In genomic region chr15:52021128-52021671, GRCh38 we compare ENCODE assay signal across 8 cellular contexts. TPM values are rescaled to one million over a fixed set of nuclear protein-coding genes. Genes with fewer than 3 reads are reported as not detected.
DNase-seq lines count a peak whose midpoint lies in the region; ATAC-seq and TF ChIP-seq lines count a peak whose summit lies in the region.

No MANE protein-coding gene starts in this region.

- ATAC-seq in GM23338 (no peak), Panc1 (no peak), upper lobe of left lung (ENCODE audit: low FRiP score in 2 of 2) (peak in 1 of 2 donors; percentile 60)

- H3F3A ChIP-seq in GM23338 (replicated peaks; ENCODE audit: low read depth) = no peaks in the 10 kb centered on the region

- TSS peak; percentile 89 for BruUV-seq in Panc1 (replicated peaks; lab: Mats Ljungman, UMichigan)

- H4K8ac ChIP-seq in trophoblast cell (ENCODE audit: low read depth, low read length) = no peak overlapping the region

- no peak overlapping the region for H2BK5ac ChIP-seq in trophoblast cell (ENCODE audit: low read depth, low read length, poor library complexity)

- no peak overlapping the region for H2AK5ac ChIP-seq in trophoblast cell (ENCODE audit: low read length)

- no CpG with 5 or more reads among the region's 4 CpGs for WGBS in trophoblast cell (ENCODE audit: extremely low coverage, insufficient coverage, insufficient read length)
- 1% methylated on average over 4 of the region's 4 CpGs for WGBS in upper lobe of left lung, 2 donors

- H3K4me2 ChIP-seq in GM23338 (peak overlapping the region; percentile 82), trophoblast cell (ENCODE audit: low read length) (peak overlapping the region; percentile 43)

- H3K4me1 ChIP-seq in GM23338 (ENCODE audit: insufficient read depth) (peaks cover 33% of the 10 kb centered on the region), Panc1 (ENCODE audit: control insufficient read depth, insufficient read depth, low read length) (peaks cover 10% of the 10 kb centered on the region; the same call in 1 of the 2 replicates), trophoblast cell (ENCODE audit: control insufficient read depth in 1 of 2, insufficient read depth in 2 of 2, low read length in 2 of 2) (peaks cover 4 to 5% of the 10 kb centered on the region in 2 experiments), upper lobe of left lung (peaks cover 22 to 39% (median 25%) of the 10 kb centered on the region in 4 donors)

- intact Hi-C loops in Panc1 (cut with micrococcal nuclease; ENCODE audit: unreplicated experiment) = no loop called here
- intact Hi-C loops in activated T-helper 1 cell treated with anti-CD3 and anti-CD28 coated beads, Interleukin-12 subunit alpha, Interleukin-12 subunit beta, Interleukin-2, Interleukin-4 antibody, amounts not matched to agents 30 ng/mL and 10 ng/mL and 1 ng/mL, durations not matched to agents 14 hours and 24 hours and 36 hours (cut with micrococcal nuclease) = loop anchor here (1.0 to 5.0 kb wide), 6 partner anchors 8 to 538 kb away; no protein-coding TSS in a partner anchor

- H3K18ac ChIP-seq in trophoblast cell (ENCODE audit: low read length) = no peak overlapping the region

- POLR2A ChIA-PET in Panc1 (lab: Charles Lee) = interaction anchor here (0.7 kb wide), 1 partner anchor 38 kb away, joined by 6 read pairs; no protein-coding TSS in a partner anchor

- H3K9me3 Mint-ChIP-seq in GM23338 = peaks cover 6% of the 10 kb centered on the region; the same call in 2 of the 3 replicates
- H3K9me3 Mint-ChIP-seq in activated T-helper 1 cell treated with anti-CD3 and anti-CD28 coated beads, Interleukin-12 subunit alpha, Interleukin-12 subunit beta, Interleukin-2, Interleukin-4 antibody, amounts not matched to agents 30 ng/mL and 10 ng/mL and 1 ng/mL, durations not matched to agents 14 hours and 24 hours and 36 hours = no peaks in the 10 kb centered on the region

- no peak overlapping the region for H3K23ac ChIP-seq in trophoblast cell (ENCODE audit: low read length)

- H3K9me3 ChIP-seq in Panc1 (ENCODE audit: control insufficient read depth, insufficient read depth, low read depth, low read length) = no peaks in the 10 kb centered on the region
- no peaks in the 10 kb centered on the region for H3K9me3 ChIP-seq in trophoblast cell (ENCODE audit: insufficient read depth, low read depth, low read length)
- H3K9me3 ChIP-seq in upper lobe of left lung = no peaks in the 10 kb centered on the region

- no peak overlapping the region for H3K14ac ChIP-seq in trophoblast cell (ENCODE audit: low read length)

- DNase-seq in AG20443 (ENCODE audit: low spot score) (peak; percentile 71), GM23338 (ENCODE audit: low spot score) (peak; percentile 50), Panc1 (ENCODE audit: low read depth, low spot score) (peak; percentile 63), fibroblast of villous mesenchyme (ENCODE audit: low read depth) (peak; percentile 96), trophoblast cell (peak; percentile 62 to 73), upper lobe of left lung (peak in 1 of 2 donors; percentile 79), NCI-H2196 treated with DMSO at 0.1 percent for 48 hours (lab: John Stamatoyannopoulos, UW; ENCODE audit: unreplicated experiment) (no peak)
- peak; percentile 48 for DNase-seq in activated T-helper 1 cell treated with anti-CD3 and anti-CD28 coated beads, Interleukin-12 subunit alpha, Interleukin-12 subunit beta, Interleukin-2, Interleukin-4 antibody, amounts not matched to agents 30 ng/mL and 10 ng/mL and 1 ng/mL, durations not matched to agents 14 hours and 24 hours and 36 hours (ENCODE audit: low spot score)

- H4K91ac ChIP-seq in trophoblast cell (ENCODE audit: low read depth, low read length) = no peak overlapping the region

- peak in 1 of 2 experiments; percentile 28; a peak in 1 of 4 replicates for TF ChIP-seq CTCF in GM23338 (conservative IDR thresholded peaks at IDR 0.05; ENCODE audit: low read depth in 2 of 2)
- TF ChIP-seq CTCF in Panc1 (IDR thresholded peaks at IDR 0.05) = no peak
- no peak for TF ChIP-seq CTCF in fibroblast of villous mesenchyme (IDR thresholded peaks at IDR 0.05; ENCODE audit: insufficient read depth, low read depth, low read length)
- TF ChIP-seq CTCF in upper lobe of left lung (IDR thresholded peaks at IDR 0.05) = peak in 1 of 6 experiments; percentile 12

- in situ Hi-C loops in Panc1 (cut with HindIII; ENCODE audit: low pct_unique_long_range_greater_than_20kb, low sequenced_read_pairs) = no loop called here

- TF ChIP-seq POLR2A in upper lobe of left lung (IDR thresholded peaks at IDR 0.05) = peak in 1 of 4 donors; percentile 13

- peak overlapping the region; percentile 90 for H3K4me3 Mint-ChIP-seq in GM23338
- peak overlapping the region; percentile 90 for H3K4me3 Mint-ChIP-seq in activated T-helper 1 cell treated with anti-CD3 and anti-CD28 coated beads, Interleukin-12 subunit alpha, Interleukin-12 subunit beta, Interleukin-2, Interleukin-4 antibody, amounts not matched to agents 30 ng/mL and 10 ng/mL and 1 ng/mL, durations not matched to agents 14 hours and 24 hours and 36 hours

- H3K27ac Mint-ChIP-seq in GM23338 = peak overlapping the region; percentile 96
- peak overlapping the region; percentile 93 for H3K27ac Mint-ChIP-seq in activated T-helper 1 cell treated with anti-CD3 and anti-CD28 coated beads, Interleukin-12 subunit alpha, Interleukin-12 subunit beta, Interleukin-2, Interleukin-4 antibody, amounts not matched to agents 30 ng/mL and 10 ng/mL and 1 ng/mL, durations not matched to agents 14 hours and 24 hours and 36 hours

- no peaks in the 10 kb centered on the region for H3K36me3 ChIP-seq in GM23338 (ENCODE audit: insufficient read depth)
- H3K36me3 ChIP-seq in Panc1 (ENCODE audit: control insufficient read depth, insufficient read depth, low read length) = no peaks in the 10 kb centered on the region; the same call in 1 of the 2 replicates
- H3K36me3 ChIP-seq in trophoblast cell (ENCODE audit: control insufficient read depth in 1 of 2, insufficient read depth in 2 of 2, low read length in 2 of 2) = no peaks in the 10 kb centered on the region
- no peaks in the 10 kb centered on the region for H3K36me3 ChIP-seq in upper lobe of left lung

- H3K4ac ChIP-seq in trophoblast cell (ENCODE audit: low read depth, low read length) = peak overlapping the region; percentile 50

- H3K79me1 ChIP-seq in trophoblast cell (ENCODE audit: low read length) = peaks cover 13% of the 10 kb centered on the region

- H4K20me1 ChIP-seq in GM23338 (replicated peaks; ENCODE audit: insufficient read depth) = peaks cover 29% of the 10 kb centered on the region

- H3K9me2 ChIP-seq in GM23338 (ENCODE audit: insufficient read depth) = no peaks in the 10 kb centered on the region

- H3K27ac ChIP-seq in GM23338 (ENCODE audit: low read depth) (0 out of 2 replicates have a peak overlapping the region, but pooled peaks have one; percentile 90), Panc1 (ENCODE audit: low read length) (peak overlapping the region; percentile 94), trophoblast cell (ENCODE audit: low read depth, low read length) (no peak overlapping the region), upper lobe of left lung (peak overlapping the region; percentile 88 to 96 (median 94))

- no peak overlapping the region for H2AFZ ChIP-seq in GM23338
- no peak overlapping the region for H2AFZ ChIP-seq in trophoblast cell (ENCODE audit: insufficient read depth, low read length, poor library complexity)

- no peak overlapping the region for H2BK120ac ChIP-seq in trophoblast cell (ENCODE audit: insufficient read depth, low read length, poor library complexity)

- no peak overlapping the region for H2BK12ac ChIP-seq in trophoblast cell (ENCODE audit: low read length)

- no peak overlapping the region for H3K9ac ChIP-seq in trophoblast cell (ENCODE audit: low read length)

- peaks cover 3% of the 10 kb centered on the region; the same call in 2 of the 3 replicates for H3K36me3 Mint-ChIP-seq in GM23338 (ENCODE audit: low read depth)
- H3K36me3 Mint-ChIP-seq in activated T-helper 1 cell treated with anti-CD3 and anti-CD28 coated beads, Interleukin-12 subunit alpha, Interleukin-12 subunit beta, Interleukin-2, Interleukin-4 antibody, amounts not matched to agents 30 ng/mL and 10 ng/mL and 1 ng/mL, durations not matched to agents 14 hours and 24 hours and 36 hours (ENCODE audit: low read depth) = peaks cover 3% of the 10 kb centered on the region

- peak overlapping the region; percentile 77 for H3K4me3 ChIP-seq in GM23338
- H3K4me3 ChIP-seq in Panc1 (ENCODE audit: low read depth in 2 of 2, low read length in 2 of 2) = peak overlapping the region; percentile 77 to 95
- peak overlapping the region; percentile 98 for H3K4me3 ChIP-seq in fibroblast of villous mesenchyme (ENCODE audit: low read depth, low read length)
- no peak overlapping the region for H3K4me3 ChIP-seq in trophoblast cell (ENCODE audit: low read depth, low read length)
- H3K4me3 ChIP-seq in upper lobe of left lung = peak overlapping the region in 2 of 4 donors; percentile 55 to 67

- no peaks in the 10 kb centered on the region for H3K27me3 ChIP-seq in GM23338 (ENCODE audit: insufficient read depth)
- no peaks in the 10 kb centered on the region for H3K27me3 ChIP-seq in Panc1 (ENCODE audit: control insufficient read depth, insufficient read depth, low read length)
- H3K27me3 ChIP-seq in trophoblast cell (ENCODE audit: insufficient read depth, low read length) = no peaks in the 10 kb centered on the region
- H3K27me3 ChIP-seq in upper lobe of left lung = no peaks in the 10 kb centered on the region

- H3K4me1 Mint-ChIP-seq in GM23338 = peaks cover 45% of the 10 kb centered on the region
- H3K4me1 Mint-ChIP-seq in activated T-helper 1 cell treated with anti-CD3 and anti-CD28 coated beads, Interleukin-12 subunit alpha, Interleukin-12 subunit beta, Interleukin-2, Interleukin-4 antibody, amounts not matched to agents 30 ng/mL and 10 ng/mL and 1 ng/mL, durations not matched to agents 14 hours and 24 hours and 36 hours (ENCODE audit: low read depth) = peaks cover 41% of the 10 kb centered on the region

- TF ChIP-seq EP300 in upper lobe of left lung (IDR thresholded peaks at IDR 0.05) = peak in 1 of 4 donors; percentile 14

- CTCF ChIA-PET in Panc1 (lab: Charles Lee) = interaction anchor here (0.6 kb wide), 1 partner anchor 83 kb away, joined by 3 read pairs; no protein-coding TSS in a partner anchor

- no peak overlapping the region for H4K12ac ChIP-seq in trophoblast cell (ENCODE audit: low read depth, low read length)

- H3K79me2 ChIP-seq in GM23338 (replicated peaks; ENCODE audit: insufficient read depth) (peaks cover 66% of the 10 kb centered on the region), trophoblast cell (ENCODE audit: control insufficient read depth, insufficient read depth, low read length, poor library complexity) (peaks cover 26% of the 10 kb centered on the region)

- H3K27me3 Mint-ChIP-seq in GM23338 (ENCODE audit: insufficient read depth, low read depth, poor library complexity) = peaks cover 24% of the 10 kb centered on the region
- H3K27me3 Mint-ChIP-seq in activated T-helper 1 cell treated with anti-CD3 and anti-CD28 coated beads, Interleukin-12 subunit alpha, Interleukin-12 subunit beta, Interleukin-2, Interleukin-4 antibody, amounts not matched to agents 30 ng/mL and 10 ng/mL and 1 ng/mL, durations not matched to agents 14 hours and 24 hours and 36 hours (ENCODE audit: insufficient read depth) = peaks cover 7% of the 10 kb centered on the region

RNA-seq across cellular contexts. Expression of gene MAPK6, which starts 2.2 kb away (rescaled TPM):
- 92.3 and 94.9 TPM in 2 replicates for total RNA-seq in GM23338 (2014; rRNA removed; shearing (Covaris generic))
- polyA plus RNA-seq in GM23338 (2016; fragmentation: Nextera tagmentation; extraction: Ambion mirVana) = 40.9 and 43.5 TPM in 2 replicates
- total RNA-seq in Panc1 (2021; ENCODE audit: unreplicated experiment) (66.6 TPM), fibroblast of villous mesenchyme (108 and 135 TPM in 2 replicates), upper lobe of left lung (10 to 100 TPM in 5 of 6 donors, 1 to 10 TPM in 1; 6.7 to 34.1 (median 24.4) TPM)
- 30.3 TPM for polyA plus RNA-seq in Panc1 (2012; ENCODE audit: insufficient read length)
- 57.3 and 57.9 TPM in 2 replicates for total RNA-seq in activated T-helper 1 cell treated with anti-CD3 and anti-CD28 coated beads, Interleukin-12 subunit alpha, Interleukin-12 subunit beta, Interleukin-2, Interleukin-4 antibody, amounts not matched to agents 30 ng/mL and 10 ng/mL and 1 ng/mL, durations not matched to agents 14 hours and 24 hours and 36 hours
- 47.6 TPM in 2 replicates for polyA plus RNA-seq in trophoblast cell (2013)

RNA-seq across cellular contexts. Expression of gene LEO1, which starts 49.6 kb away (rescaled TPM):
- 34.7 and 41.4 TPM in 2 replicates for total RNA-seq in GM23338 (2014; rRNA removed; shearing (Covaris generic))
- polyA plus RNA-seq in GM23338 (2016; fragmentation: Nextera tagmentation; extraction: Ambion mirVana) = 44.1 and 55.6 TPM in 2 replicates
- 30.1 TPM for total RNA-seq in Panc1 (2021; ENCODE audit: unreplicated experiment)
- polyA plus RNA-seq in Panc1 (2012; ENCODE audit: insufficient read length) = 21.1 TPM
- 36.3 and 36.5 TPM in 2 replicates for total RNA-seq in activated T-helper 1 cell treated with anti-CD3 and anti-CD28 coated beads, Interleukin-12 subunit alpha, Interleukin-12 subunit beta, Interleukin-2, Interleukin-4 antibody, amounts not matched to agents 30 ng/mL and 10 ng/mL and 1 ng/mL, durations not matched to agents 14 hours and 24 hours and 36 hours
- total RNA-seq in fibroblast of villous mesenchyme = 22.2 and 28.1 TPM in 2 replicates
- polyA plus RNA-seq in trophoblast cell (2013) = 18.0 and 19.2 TPM in 2 replicates
- total RNA-seq in upper lobe of left lung = 10 to 100 TPM in 4 of 6 donors, 1 to 10 TPM in 2; 9.8 to 25.1 (median 14.2) TPM
